Comparison of ENCODE assay signal across 2 cellular contexts in genomic region chr1:31062867-31063380, GRCh38.
TF ChIP-seq lines count a peak whose summit lies in the region.

No MANE protein-coding gene starts in this region.

TF ChIP-seq in A549, 52 proteins besides CTCF, POLR2A, EP300 and RAD21 (continued from another document):
- no peak for TF ChIP-seq FOSL2 (IDR thresholded peaks at IDR 0.05)
- no peak for TF ChIP-seq FOSL2 (CRISPR knock-in tag; IDR thresholded peaks at IDR 0.05)
- no peak for TF ChIP-seq FOSB (CRISPR knock-in tag; IDR thresholded peaks at IDR 0.05)
- no peak for TF ChIP-seq PBX3 (IDR thresholded peaks at IDR 0.05)
- TF ChIP-seq PHF8 (IDR thresholded peaks at IDR 0.05; ENCODE audit: borderline replicate concordance, low read depth): no peak
- TF ChIP-seq CBX8 (IDR thresholded peaks at IDR 0.05): no peak
- TF ChIP-seq ZC3H11A (IDR thresholded peaks at IDR 0.05): no peak
- TF ChIP-seq MYC (IDR thresholded peaks at IDR 0.05; ENCODE audit: borderline replicate concordance, low read length): no peak
- TF ChIP-seq HOXB5 (CRISPR knock-in tag; IDR thresholded peaks at IDR 0.05): no peak
TF ChIP-seq in A549: peak in this region for 0.

TF ChIP-seq in K562, 482 proteins besides CTCF, POLR2A, EP300 and RAD21 (continued from another document and continues in another):
- TF ChIP-seq MECOM (CRISPR knock-in tag; IDR thresholded peaks at IDR 0.05) (0 out of 2 replicates have a peak, but pooled peaks have one; percentile 32), SREBF1 (IDR thresholded peaks at IDR 0.05; ENCODE audit: borderline replicate concordance, low read depth, low read length) (no peak), BRF1 (IDR thresholded peaks at IDR 0.05; ENCODE audit: borderline replicate concordance, extremely low read depth, insufficient read length) (no peak), MXI1 (IDR thresholded peaks at IDR 0.05; ENCODE audit: low read depth, low read length) (no peak), NRF1 (conservative IDR thresholded peaks at IDR 0.05 in 1 of 2, IDR thresholded peaks at IDR 0.05 in 1 of 2) (no peak), ZNF41 (CRISPR knock-in tag; conservative IDR thresholded peaks at IDR 0.05) (no peak), RBM34 (IDR thresholded peaks at IDR 0.05; ENCODE audit: borderline replicate concordance, insufficient read depth, low read length) (no peak), TAL1 (IDR thresholded peaks at IDR 0.05) (no peak), CHD4 (IDR thresholded peaks at IDR 0.05; ENCODE audit: insufficient read depth, insufficient replicate concordance, low read depth, low read length, poor library complexity, severe bottlenecking) (no peak), SRSF7 (optimal IDR thresholded peaks at IDR 0.05; ENCODE audit: low read depth, low read length) (no peak), HCFC1 (IDR thresholded peaks at IDR 0.05; ENCODE audit: low read depth, low read length) (no peak), KLF13 (tag; IDR thresholded peaks at IDR 0.05; ENCODE audit: borderline replicate concordance, low read depth) (no peak), NR3C1 (CRISPR knock-in tag; IDR thresholded peaks at IDR 0.05) (no peak), ZNF445 (CRISPR knock-in tag; IDR thresholded peaks at IDR 0.05; ENCODE audit: low read depth) (no peak), CC2D1A (IDR thresholded peaks at IDR 0.05) (no peak), ETS2 (tag; IDR thresholded peaks at IDR 0.05; ENCODE audit: borderline replicate concordance, poor library complexity, severe bottlenecking) (no peak), SRSF1 (IDR thresholded peaks at IDR 0.05; ENCODE audit: low read depth, low read length) (no peak), ARID4B (CRISPR knock-in tag; IDR thresholded peaks at IDR 0.05) (no peak), HMBOX1 (IDR thresholded peaks at IDR 0.05) (peak; percentile 65), MYC (IDR thresholded peaks at IDR 0.05; ENCODE audit: low read depth, low read length) (0 out of 2 replicates have a peak, but pooled peaks have one; percentile 8), MYC (CRISPR knock-in tag; IDR thresholded peaks at IDR 0.05; ENCODE audit: borderline replicate concordance, low read depth) (no peak), ZNF277 (CRISPR knock-in tag; IDR thresholded peaks at IDR 0.05; ENCODE audit: borderline replicate concordance) (no peak), FOXK2 (conservative IDR thresholded peaks at IDR 0.05 in 1 of 2, IDR thresholded peaks at IDR 0.05 in 1 of 2; ENCODE audit: low read depth in 2 of 2) (no peak), KDM4B (IDR thresholded peaks at IDR 0.05; ENCODE audit: borderline replicate concordance in 2 of 2, low read depth in 1 of 2) (no peak), RERE (CRISPR knock-in tag; IDR thresholded peaks at IDR 0.05; ENCODE audit: borderline replicate concordance) (no peak), E2F8 (IDR thresholded peaks at IDR 0.05; ENCODE audit: low read depth, partially characterized antibody) (peak; percentile 27), ELK3 (CRISPR knock-in tag; IDR thresholded peaks at IDR 0.05) (no peak), NR2C1 (IDR thresholded peaks at IDR 0.05) (no peak), NR2C1 (tag; IDR thresholded peaks at IDR 0.05) (no peak), HNRNPK (IDR thresholded peaks at IDR 0.05; ENCODE audit: low read depth, low read length, poor library complexity, severe bottlenecking) (no peak), POLR2AphosphoS2 (IDR thresholded peaks at IDR 0.05; ENCODE audit: low read length) (no peak), DEAF1 (CRISPR knock-in tag; IDR thresholded peaks at IDR 0.05) (no peak), HNRNPUL1 (IDR thresholded peaks at IDR 0.05; ENCODE audit: low read length) (no peak), POLR3A (IDR thresholded peaks at IDR 0.05; ENCODE audit: borderline replicate concordance, extremely low read depth, insufficient read depth, insufficient read length) (no peak), NFIC (IDR thresholded peaks at IDR 0.05) (no peak), ZNF507 (tag; conservative IDR thresholded peaks at IDR 0.05) (no peak), ZNF695 (CRISPR knock-in tag; IDR thresholded peaks at IDR 0.05) (no peak), ZNF717 (CRISPR knock-in tag; IDR thresholded peaks at IDR 0.05) (no peak), ASH1L (IDR thresholded peaks at IDR 0.05; ENCODE audit: borderline replicate concordance, low read depth, partially characterized antibody) (no peak), CREB3L1 (IDR thresholded peaks at IDR 0.05; ENCODE audit: borderline replicate concordance, low read depth) (peak; percentile 97; the same call in 1 of the 2 replicates), ZNF384 (IDR thresholded peaks at IDR 0.05; ENCODE audit: low read depth, low read length) (no peak)
